ENCODE assay signal across 13 cellular contexts in the genomic region with DNA sequence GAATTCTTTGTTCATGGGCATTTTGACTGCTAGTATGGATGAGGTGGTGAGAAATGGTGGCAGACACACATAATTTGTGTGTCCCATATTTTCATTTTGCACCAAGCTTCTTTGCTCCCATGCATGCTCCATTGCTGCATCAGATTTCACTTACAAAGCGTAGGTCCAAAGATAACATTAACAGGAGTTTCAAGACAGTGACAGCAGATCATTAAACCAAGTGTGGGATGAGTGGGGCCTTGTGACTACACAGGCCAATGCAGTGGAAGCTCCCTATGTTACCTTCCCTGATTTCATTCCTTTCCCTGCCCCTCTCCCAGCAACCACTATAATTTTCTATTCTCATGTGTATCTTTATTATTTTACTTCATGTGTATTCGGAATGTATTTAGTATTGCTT.
DNase-seq lines count a peak whose midpoint lies in the region; ATAC-seq, FAIRE-seq and TF ChIP-seq lines count a peak whose summit lies in the region.
"Had no signal": no experiment of that assay in that cellular context is flagged by ENCODE, and none has a peak within 500 bp of the region (broad histone marks: within the 10 kb centered on the region; RNA-seq: fewer than 3 reads in every experiment).

No MANE protein-coding gene starts in this region.

- peak overlapping the region in 1 of 3 experiments; percentile 9 for H3K4me3 Mint-ChIP-seq in nephron
- H3K4me3 Mint-ChIP-seq: immature natural killer cell had no signal

- H3K4me3 ChIP-seq in cardiac muscle cell (no peak overlapping the region), endothelial cell of umbilical vein (replicated peaks in 1 of 3; ENCODE audit: insufficient read depth in 1 of 3, low read depth in 1 of 3, low read length in 3 of 3) (no peak overlapping the region), uterus (no peak overlapping the region)
- H3K4me3 ChIP-seq: ovary had no signal

- TF ChIP-seq POLR2A in endothelial cell of umbilical vein (IDR thresholded peaks at IDR 0.05; ENCODE audit: low read depth, low read length) (no peak), uterus (IDR thresholded peaks at IDR 0.05) (no peak)

- H3K4me1 ChIP-seq in cardiac muscle cell (ENCODE audit: low read depth) (peaks cover 76% of the 10 kb centered on the region), endothelial cell of umbilical vein (ENCODE audit: control insufficient read depth, extremely low read depth, insufficient read depth, low read length) (peaks cover 58% of the 10 kb centered on the region), uterus (peaks cover 19 to 23% of the 10 kb centered on the region in 2 donors)

- FAIRE-seq in endothelial cell of umbilical vein (lab: Jason Lieb, UNC) = no peak
- FAIRE-seq: A204.1 had no signal

- POLR2A ChIA-PET in endothelial cell of umbilical vein (lab: Charles Lee) = interaction anchor here (0.6 kb wide), 2 partner anchors 179 to 199 kb away, joined by 4 to 7 read pairs; no protein-coding TSS in a partner anchor

- intact Hi-C loops in Right ventricle myocardium superior (cut with DNase I) (loop anchor here (5.0 kb wide), 1 partner anchor 134 kb away; no protein-coding TSS in a partner anchor), endothelial cell of umbilical vein (cut with micrococcal nuclease) (loop anchor here (1.0 to 5.0 kb wide), 2 partner anchors 46 to 84 kb away; no protein-coding TSS in a partner anchor), uterus (cut with DNase I; ENCODE audit: low total_unique reads) (loop anchor here (10.0 kb wide), 1 partner anchor 54 kb away; no protein-coding TSS in a partner anchor)

- H3K27ac ChIP-seq in cardiac muscle cell = peak overlapping the region; percentile 97
- peak overlapping the region; percentile 90 for H3K27ac ChIP-seq in endothelial cell of umbilical vein (ENCODE audit: insufficient read depth, low read depth, low read length)
- peak overlapping the region; percentile 88 to 97 for H3K27ac ChIP-seq in uterus

- CTCF ChIA-PET in endothelial cell of umbilical vein (lab: Charles Lee) = interaction anchor here (0.7 to 2.6 kb wide), 4 partner anchors 23 to 263 kb away, joined by 3 to 9 read pairs (median 4); no protein-coding TSS in a partner anchor

- H3K36me3 ChIP-seq in cardiac muscle cell (no peaks in the 10 kb centered on the region), endothelial cell of umbilical vein (ENCODE audit: control insufficient read depth in 2 of 2, extremely low read depth in 1 of 2, insufficient read depth in 2 of 2, low read length in 2 of 2) (no peaks in the 10 kb centered on the region), uterus (no peaks in the 10 kb centered on the region)
- H3K36me3 ChIP-seq: ovary had no signal

- ATAC-seq in Right ventricle myocardium superior (ENCODE audit: poor library complexity) (no peak), HG03460 (IDR thresholded peaks at IDR 0.05; ENCODE audit: unreplicated experiment) (no peak), HG03045 (IDR thresholded peaks at IDR 0.05; ENCODE audit: unreplicated experiment) (no peak)

- no peaks in the 10 kb centered on the region for H4K20me1 ChIP-seq in endothelial cell of umbilical vein (replicated peaks; ENCODE audit: control insufficient read depth, extremely low read depth, insufficient read depth, low read length)

- H3K4me1 Mint-ChIP-seq in nephron = peaks cover 85% of the 10 kb centered on the region

- no peak for DNase-seq in cardiac muscle cell (ENCODE audit: low read depth in 1 of 2, low spot score in 1 of 2)
- no peak for DNase-seq in Right ventricle myocardium superior
- no peak for DNase-seq in endothelial cell of umbilical vein (ENCODE audit: low read depth, low spot score)
- DNase-seq in uterus = no peak
- no peak for DNase-seq in NCI-H1930 (lab: John Stamatoyannopoulos, UW)
- DNase-seq: amygdala, immature natural killer cell, NCI-H1436 treated with DMSO at 0.1 percent for 48 hours, ovary had no signal

- no peaks in the 10 kb centered on the region for H3K9me1 ChIP-seq in endothelial cell of umbilical vein (replicated peaks; ENCODE audit: control insufficient read depth, extremely low read depth, insufficient read depth, low read length)

- TF ChIP-seq CTCF in cardiac muscle cell (IDR thresholded peaks at IDR 0.05; ENCODE audit: low read depth, low read length) (no peak), endothelial cell of umbilical vein (IDR thresholded peaks at IDR 0.05; ENCODE audit: extremely low read depth in 1 of 2, insufficient read depth in 1 of 2, low read depth in 1 of 2, low read length in 2 of 2) (no peak), nephron (IDR thresholded peaks at IDR 0.05; ENCODE audit: unreplicated experiment in 3 of 3) (no peak), uterus (IDR thresholded peaks at IDR 0.05) (no peak)

- H3K79me2 ChIP-seq in endothelial cell of umbilical vein (ENCODE audit: control insufficient read depth, insufficient read depth, low read length) = no peaks in the 10 kb centered on the region

- H3K36me3 Mint-ChIP-seq in nephron (ENCODE audit: low read depth) = no peaks in the 10 kb centered on the region

- H3K4me2 ChIP-seq in endothelial cell of umbilical vein (ENCODE audit: insufficient read depth, low read length) = peak overlapping the region; percentile 71

- no TSS peak for BruUV-seq in endothelial cell of umbilical vein (replicated peaks; lab: Mats Ljungman, UMichigan)

- H3K27me3 Mint-ChIP-seq in nephron (ENCODE audit: low read depth) = no peaks in the 10 kb centered on the region

- no peak overlapping the region for H3K9ac ChIP-seq in endothelial cell of umbilical vein (replicated peaks; ENCODE audit: extremely low read depth, insufficient read depth, low read length)

- H3K9me3 Mint-ChIP-seq in nephron = no peaks in the 10 kb centered on the region
- H3K9me3 Mint-ChIP-seq: immature natural killer cell had no signal

- dilution Hi-C loops in endothelial cell of umbilical vein (cut with MboI; ENCODE audit: extremely low pct_ligation_motif_present, low sequenced_read_pairs) = no loop called here

- no peaks in the 10 kb centered on the region for H3K9me3 ChIP-seq in cardiac muscle cell (ENCODE audit: low read depth)
- H3K9me3 ChIP-seq in endothelial cell of umbilical vein (replicated peaks; ENCODE audit: control insufficient read depth, insufficient read depth, low read length) = no peaks in the 10 kb centered on the region
- H3K9me3 ChIP-seq in uterus = no peaks in the 10 kb centered on the region
- H3K9me3 ChIP-seq: ovary had no signal

- H2AFZ ChIP-seq in endothelial cell of umbilical vein (ENCODE audit: low read depth, low read length) = no peak overlapping the region

- no peaks in the 10 kb centered on the region for H3K27me3 ChIP-seq in cardiac muscle cell
- no peaks in the 10 kb centered on the region for H3K27me3 ChIP-seq in endothelial cell of umbilical vein (ENCODE audit: control insufficient read depth in 2 of 2, insufficient read depth in 2 of 2, low read length in 2 of 2)
- H3K27me3 ChIP-seq in uterus = no peaks in the 10 kb centered on the region
- H3K27me3 ChIP-seq: ovary had no signal

- peak overlapping the region; percentile 84 to 96 (median 95) for H3K27ac Mint-ChIP-seq in nephron

TF ChIP-seq in endothelial cell of umbilical vein, 7 proteins besides CTCF, POLR2A, EP300 and RAD21:
- TF ChIP-seq JUN (IDR thresholded peaks at IDR 0.05; ENCODE audit: borderline replicate concordance, insufficient read depth, insufficient read length, low read depth) (no peak), EZH2 (IDR thresholded peaks at IDR 0.05; ENCODE audit: borderline replicate concordance, low read depth, low read length, severe bottlenecking) (no peak), MYC (IDR thresholded peaks at IDR 0.05; ENCODE audit: low read depth, low read length) (no peak), POLR2AphosphoS5 (IDR thresholded peaks at IDR 0.05; ENCODE audit: insufficient read depth, low read depth, low read length) (no peak), GATA2 (IDR thresholded peaks at IDR 0.05; ENCODE audit: insufficient read depth, insufficient read length, low read depth, low read length) (no peak), FOS (IDR thresholded peaks at IDR 0.05; ENCODE audit: borderline replicate concordance, insufficient read depth, low read length) (no peak)
- TF ChIP-seq, protein P1, sequence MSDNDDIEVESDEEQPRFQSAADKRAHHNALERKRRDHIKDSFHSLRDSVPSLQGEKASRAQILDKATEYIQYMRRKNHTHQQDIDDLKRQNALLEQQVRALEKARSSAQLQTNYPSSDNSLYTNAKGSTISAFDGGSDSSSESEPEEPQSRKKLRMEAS (IDR thresholded peaks at IDR 0.05; ENCODE audit: insufficient read depth, insufficient read length) = no peak
